ENCODE assay signal across 16 cellular contexts in the genomic region with DNA sequence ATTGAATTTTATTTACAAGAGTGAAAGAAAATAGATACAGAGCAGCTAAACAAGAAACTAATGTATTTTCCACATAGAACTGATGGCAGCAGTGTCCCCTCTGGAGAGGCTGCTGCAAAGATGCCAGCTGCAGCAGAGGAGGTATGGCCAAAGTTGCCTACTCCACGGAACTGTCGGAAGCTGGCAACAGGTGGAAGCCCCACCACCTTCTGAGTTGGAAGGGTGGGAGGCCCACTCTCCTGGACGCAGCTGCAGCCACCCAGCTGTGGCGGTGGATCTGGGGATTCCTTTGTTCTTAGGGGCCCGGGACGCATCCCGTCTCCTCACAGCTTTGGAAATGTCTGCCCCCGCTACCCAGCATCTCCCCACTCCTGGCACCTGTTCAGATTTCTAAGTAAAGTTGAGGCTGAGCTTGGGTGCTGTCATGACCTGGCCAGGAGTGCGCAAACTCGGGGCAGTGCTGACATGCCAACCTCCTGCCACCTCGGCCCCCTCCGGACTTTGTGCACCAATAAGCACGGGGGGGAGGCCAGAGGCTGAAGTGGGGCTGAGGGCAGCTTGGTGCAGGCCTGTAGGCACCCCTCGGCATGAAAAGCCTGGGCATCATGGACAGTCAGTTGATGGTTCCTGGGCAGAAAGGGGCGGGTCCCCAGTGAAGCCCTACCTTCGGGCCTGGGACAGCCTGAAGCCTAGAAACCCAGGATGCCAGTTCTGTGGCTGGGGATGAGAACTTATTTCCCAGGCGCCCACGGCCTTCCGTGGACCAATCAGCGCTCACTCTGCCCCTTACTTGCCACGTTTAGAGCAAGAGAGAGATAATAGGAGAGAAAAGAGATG.
"Had no signal": no experiment of that assay in that cellular context is flagged by ENCODE, and none has a peak within 500 bp of the region (broad histone marks: within the 10 kb centered on the region; RNA-seq: fewer than 3 reads in every experiment).

No MANE protein-coding gene starts in this region.

- H3K4me3 Mint-ChIP-seq: central memory CD8-positive, alpha-beta T cell; dendritic cell treated with granulocyte-macrophage colony-stimulating factor and Interleukin-4, amounts not matched to agents 40 ng/mL and 50 ng/mL, for 4 days; naive thymus-derived CD8-positive, alpha-beta T cell; stimulated activated memory B cell treated with anti-CD40 and anti-IgM and Interleukin-4, amounts not matched to agents 10 μg/mL and 1 μg/mL and 100 μg/mL, for 72 hours had no signal

- H3K27ac Mint-ChIP-seq: dendritic cell treated with granulocyte-macrophage colony-stimulating factor and Interleukin-4, amounts not matched to agents 40 ng/mL and 50 ng/mL, for 4 days; naive thymus-derived CD8-positive, alpha-beta T cell; stimulated activated memory B cell treated with anti-CD40 and anti-IgM and Interleukin-4, amounts not matched to agents 10 μg/mL and 1 μg/mL and 100 μg/mL, for 72 hours had no signal

- H3K27me3 ChIP-seq: esophagus squamous epithelium, gastroesophageal sphincter, left lung, right atrium auricular region, upper lobe of left lung had no signal

- H3K4me3 ChIP-seq: esophagus squamous epithelium, gastroesophageal sphincter, left lung, mucosa of descending colon, right atrium auricular region, smooth muscle cell, upper lobe of left lung had no signal

- ATAC-seq: gastroesophageal sphincter; left lung; mucosa of descending colon; naive thymus-derived CD8-positive, alpha-beta T cell; stimulated activated memory B cell treated with anti-CD40 and anti-IgM and Interleukin-4, amounts not matched to agents 10 μg/mL and 1 μg/mL and 100 μg/mL, for 72 hours had no signal

- H3K36me3 Mint-ChIP-seq: stimulated activated memory B cell treated with anti-CD40 and anti-IgM and Interleukin-4, amounts not matched to agents 10 μg/mL and 1 μg/mL and 100 μg/mL, for 72 hours had no signal

- H3K4me1 ChIP-seq: esophagus squamous epithelium, gastroesophageal sphincter, left lung, right atrium auricular region, upper lobe of left lung had no signal

- H3K4me1 Mint-ChIP-seq: central memory CD8-positive, alpha-beta T cell; naive thymus-derived CD8-positive, alpha-beta T cell; stimulated activated memory B cell treated with anti-CD40 and anti-IgM and Interleukin-4, amounts not matched to agents 10 μg/mL and 1 μg/mL and 100 μg/mL, for 72 hours had no signal

- DNase-seq: esophagus squamous epithelium; foreskin fibroblast; glutamatergic neuron; mesendoderm; stimulated activated CD4-positive, alpha-beta T cell treated with anti-CD3 and anti-CD28 coated beads, Interleukin-4, amount 100 ng/mL, for 1 hour; stimulated activated CD8-positive, alpha-beta memory T cell treated with anti-CD3 and anti-CD28 coated beads, Interleukin-4, amount 100 ng/mL, for 48 hours had no signal

- H3K36me3 ChIP-seq: esophagus squamous epithelium, gastroesophageal sphincter, left lung, right atrium auricular region, upper lobe of left lung had no signal

- H3K27ac ChIP-seq: esophagus squamous epithelium, gastroesophageal sphincter, left lung, right atrium auricular region, upper lobe of left lung had no signal

- H3K27me3 Mint-ChIP-seq: central memory CD8-positive, alpha-beta T cell; dendritic cell treated with granulocyte-macrophage colony-stimulating factor and Interleukin-4, amounts not matched to agents 40 ng/mL and 50 ng/mL, for 4 days; naive thymus-derived CD8-positive, alpha-beta T cell; stimulated activated memory B cell treated with anti-CD40 and anti-IgM and Interleukin-4, amounts not matched to agents 10 μg/mL and 1 μg/mL and 100 μg/mL, for 72 hours had no signal
